1 cellular context compared by ENCODE assay signal in the genomic region with DNA sequence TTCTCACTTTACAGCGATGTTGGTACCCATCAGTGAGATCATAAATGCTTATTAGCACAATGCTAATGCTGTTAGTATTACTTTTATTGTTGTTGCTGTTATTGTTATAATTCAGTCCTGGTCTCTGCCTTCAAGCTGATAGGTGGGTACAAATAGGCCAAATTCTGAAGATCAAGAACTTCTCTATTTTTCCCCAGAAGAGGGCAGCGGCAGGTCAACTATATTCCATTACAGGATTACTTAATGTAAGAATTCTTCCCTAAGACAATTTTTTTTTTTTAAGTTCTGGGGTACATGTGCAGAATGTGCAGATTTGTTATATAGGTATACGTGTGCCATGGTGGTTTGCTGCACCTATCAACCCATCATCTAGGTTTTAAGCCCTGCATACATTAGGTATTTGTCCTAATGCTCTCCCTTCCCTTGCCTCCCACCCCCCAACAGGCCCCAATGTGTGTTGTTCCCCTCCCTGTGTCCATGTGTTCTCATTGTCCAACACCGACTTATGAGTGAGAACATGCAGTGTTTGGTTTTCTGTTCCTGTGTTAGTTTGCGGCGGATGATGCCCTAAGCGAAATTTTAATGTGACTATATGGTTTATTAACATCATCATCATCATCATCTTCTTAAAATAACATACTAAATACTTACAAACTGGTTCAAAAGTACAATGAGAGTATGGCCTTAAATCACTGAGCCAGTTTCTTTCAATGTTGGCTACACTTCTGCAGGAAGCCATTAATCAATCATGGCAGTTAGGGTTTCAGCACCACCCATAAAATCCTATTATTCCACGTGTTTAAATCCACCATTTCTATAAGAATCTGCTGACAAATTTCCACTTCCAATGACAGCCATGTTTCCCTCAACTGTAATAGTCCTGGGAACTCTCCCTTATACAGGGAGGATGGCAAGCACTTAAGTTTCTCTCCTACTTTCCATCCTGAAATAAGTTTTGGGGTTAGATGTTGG.
TF ChIP-seq lines count a peak whose summit lies in the region.

No MANE protein-coding gene starts in this region.

TF ChIP-seq in WTC11, 78 proteins besides CTCF, POLR2A, EP300 and RAD21 (continued from another document):
- TF ChIP-seq, protein P1, sequence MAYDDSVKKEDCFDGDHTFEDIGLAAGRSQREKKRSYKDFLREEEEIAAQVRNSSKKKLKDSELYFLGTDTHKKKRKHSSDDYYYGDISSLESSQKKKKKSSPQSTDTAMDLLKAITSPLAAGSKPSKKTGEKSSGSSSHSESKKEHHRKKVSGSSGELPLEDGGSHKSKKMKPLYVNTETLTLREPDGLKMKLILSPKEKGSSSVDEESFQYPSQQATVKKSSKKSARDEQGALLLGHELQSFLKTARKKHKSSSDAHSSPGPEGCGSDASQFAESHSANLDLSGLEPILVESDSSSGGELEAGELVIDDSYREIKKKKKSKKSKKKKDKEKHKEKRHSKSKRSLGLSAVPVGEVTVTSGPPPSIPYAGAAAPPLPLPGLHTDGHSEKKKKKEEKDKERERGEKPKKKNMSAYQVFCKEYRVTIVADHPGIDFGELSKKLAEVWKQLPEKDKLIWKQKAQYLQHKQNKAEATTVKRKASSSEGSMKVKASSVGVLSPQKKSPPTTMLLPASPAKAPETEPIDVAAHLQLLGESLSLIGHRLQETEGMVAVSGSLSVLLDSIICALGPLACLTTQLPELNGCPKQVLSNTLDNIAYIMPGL (CRISPR knock-in tag; IDR thresholded peaks at IDR 0.05): no peak
- TF ChIP-seq TEAD1 (CRISPR knock-in tag; IDR thresholded peaks at IDR 0.05) (no peak), NFE2L1 (CRISPR knock-in tag; IDR thresholded peaks at IDR 0.05) (no peak)
- TF ChIP-seq, protein P2, sequence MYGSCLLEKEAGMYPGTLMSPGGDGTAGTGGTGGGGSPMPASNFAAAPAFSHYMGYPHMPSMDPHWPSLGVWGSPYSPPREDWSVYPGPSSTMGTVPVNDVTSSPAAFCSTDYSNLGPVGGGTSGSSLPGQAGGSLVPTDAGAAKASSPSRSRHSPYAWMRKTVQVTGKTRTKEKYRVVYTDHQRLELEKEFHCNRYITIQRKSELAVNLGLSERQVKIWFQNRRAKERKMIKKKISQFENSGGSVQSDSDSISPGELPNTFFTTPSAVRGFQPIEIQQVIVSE (CRISPR knock-in tag; IDR thresholded peaks at IDR 0.05; ENCODE audit: borderline replicate concordance): no peak
